Comparison of ENCODE assay signal across 20 cellular contexts in the genomic region with DNA sequence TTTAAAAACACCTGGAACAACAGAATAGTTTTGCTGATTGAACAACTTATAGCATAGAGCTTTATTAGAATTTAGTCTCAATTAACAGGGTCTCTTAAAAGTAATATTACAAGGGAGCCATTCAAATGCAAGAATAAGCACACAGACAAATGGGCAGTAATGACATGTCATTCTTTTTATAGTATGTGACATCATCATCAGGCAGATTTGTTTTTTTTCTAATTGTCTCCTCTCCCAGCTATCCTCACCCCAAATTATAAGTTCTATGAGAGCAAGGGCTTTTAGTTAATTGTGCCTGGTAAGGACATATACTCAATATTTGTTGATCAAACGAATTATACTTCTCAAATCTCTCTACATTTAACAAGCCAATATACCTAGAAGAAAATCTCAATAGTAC. TPM values are rescaled to one million over a fixed set of nuclear protein-coding genes. Genes with fewer than 3 reads are reported as not detected.
DNase-seq lines count a peak whose midpoint lies in the region; ATAC-seq and TF ChIP-seq lines count a peak whose summit lies in the region.
"Had no signal": no experiment of that assay in that cellular context is flagged by ENCODE, and none has a peak within 500 bp of the region (broad histone marks: within the 10 kb centered on the region; RNA-seq: fewer than 3 reads in every experiment).

No MANE protein-coding gene starts in this region.

- H3K36me3 Mint-ChIP-seq in activated naive CD4-positive, alpha-beta T cell treated with anti-CD3 and anti-CD28 coated beads, Interleukin-2, amount 50 U/mL, for 24 hours, result peaks cover 15% of the 10 kb centered on the region
- H3K36me3 Mint-ChIP-seq in activated naive CD4-positive, alpha-beta T cell treated with anti-CD3 and anti-CD28 coated beads for 36 hours (ENCODE audit: low read depth), result peaks cover 45% of the 10 kb centered on the region
- peaks cover 58% of the 10 kb centered on the region for H3K36me3 Mint-ChIP-seq in chondrocyte (ENCODE audit: low read depth)
- peaks cover 5 to 82% (median 6%) of the 10 kb centered on the region in 3 donors for H3K36me3 Mint-ChIP-seq in naive thymus-derived CD8-positive, alpha-beta T cell

- H3K4me1 Mint-ChIP-seq in activated naive CD4-positive, alpha-beta T cell treated with anti-CD3 and anti-CD28 coated beads, Interleukin-2, amount 50 U/mL, for 24 hours, result peaks cover 18% of the 10 kb centered on the region
- H3K4me1 Mint-ChIP-seq in activated naive CD4-positive, alpha-beta T cell treated with anti-CD3 and anti-CD28 coated beads for 36 hours (ENCODE audit: low read depth), result peaks cover 8% of the 10 kb centered on the region
- peaks cover 54% of the 10 kb centered on the region for H3K4me1 Mint-ChIP-seq in chondrocyte (ENCODE audit: low read depth)
- peaks cover 0 to 27% (median 10%) of the 10 kb centered on the region in 4 donors for H3K4me1 Mint-ChIP-seq in naive thymus-derived CD8-positive, alpha-beta T cell

- no peak overlapping the region for H3K4me3 Mint-ChIP-seq in activated naive CD4-positive, alpha-beta T cell treated with anti-CD3 and anti-CD28 coated beads, Interleukin-2, amount 50 U/mL, for 24 hours
- no peak overlapping the region for H3K4me3 Mint-ChIP-seq in activated naive CD4-positive, alpha-beta T cell treated with anti-CD3 and anti-CD28 coated beads for 36 hours
- no peak overlapping the region for H3K4me3 Mint-ChIP-seq in chondrocyte (ENCODE audit: unreplicated experiment)
- H3K4me3 Mint-ChIP-seq in naive thymus-derived CD8-positive, alpha-beta T cell, result no peak overlapping the region
- H3K4me3 Mint-ChIP-seq: CD8-positive, alpha-beta memory T cell had no signal

- H3K27ac Mint-ChIP-seq in activated naive CD4-positive, alpha-beta T cell treated with anti-CD3 and anti-CD28 coated beads, Interleukin-2, amount 50 U/mL, for 24 hours, result peak overlapping the region; percentile 1
- H3K27ac Mint-ChIP-seq in activated naive CD4-positive, alpha-beta T cell treated with anti-CD3 and anti-CD28 coated beads for 36 hours, result no peak overlapping the region
- peak overlapping the region; percentile 50 for H3K27ac Mint-ChIP-seq in chondrocyte (ENCODE audit: unreplicated experiment)
- peak overlapping the region in 3 of 10 donors; percentile 2 to 27 (median 21) for H3K27ac Mint-ChIP-seq in naive thymus-derived CD8-positive, alpha-beta T cell

- ATAC-seq in naive thymus-derived CD8-positive, alpha-beta T cell, result no peak
- no peak for ATAC-seq in HG03108 (IDR thresholded peaks at IDR 0.05; ENCODE audit: unreplicated experiment)

- TF ChIP-seq CTCF in chondrocyte (IDR thresholded peaks at IDR 0.05), result no peak

- intact Hi-C loops in activated naive CD4-positive, alpha-beta T cell treated with anti-CD3 and anti-CD28 coated beads for 36 hours (cut with micrococcal nuclease), result no loop called here

- POLR2A ChIA-PET in naive thymus-derived CD8-positive, alpha-beta T cell (lab: Charles Lee), result no interaction called here

- H3K9me3 Mint-ChIP-seq in activated naive CD4-positive, alpha-beta T cell treated with anti-CD3 and anti-CD28 coated beads, Interleukin-2, amount 50 U/mL, for 24 hours, result no peaks in the 10 kb centered on the region
- H3K9me3 Mint-ChIP-seq in activated naive CD4-positive, alpha-beta T cell treated with anti-CD3 and anti-CD28 coated beads for 36 hours, result no peaks in the 10 kb centered on the region
- H3K9me3 Mint-ChIP-seq in chondrocyte (ENCODE audit: low read depth), result no peaks in the 10 kb centered on the region
- no peaks in the 10 kb centered on the region for H3K9me3 Mint-ChIP-seq in naive thymus-derived CD8-positive, alpha-beta T cell
- H3K9me3 Mint-ChIP-seq: CD8-positive, alpha-beta memory T cell had no signal

- no peak for DNase-seq in activated naive CD4-positive, alpha-beta T cell treated with anti-CD3 and anti-CD28 coated beads for 36 hours
- DNase-seq in chondrocyte (ENCODE audit: low spot score), result no peak
- DNase-seq in myocyte (ENCODE audit: low read depth), result peak; percentile 56
- DNase-seq in naive thymus-derived CD8-positive, alpha-beta T cell, result no peak
- no peak for DNase-seq in NCI-H1105 treated with DMSO at 0.1 percent for 48 hours (lab: John Stamatoyannopoulos, UW)
- no peak for DNase-seq in NCI-H128 (lab: John Stamatoyannopoulos, UW; ENCODE audit: unreplicated experiment)
- DNase-seq: 8988T; Calu3; CD8-positive, alpha-beta memory T cell; DMS153; NCI-H1105; NCI-H1694; NCI-H2081; NCI-H2171; NCI-H345; NCI-H524; NCI-H774; SJCRH30 had no signal

- CTCF ChIA-PET in activated naive CD4-positive, alpha-beta T cell treated with anti-CD3 and anti-CD28 coated beads for 36 hours (lab: Charles Lee), result no interaction called here

- H3K27me3 Mint-ChIP-seq in activated naive CD4-positive, alpha-beta T cell treated with anti-CD3 and anti-CD28 coated beads, Interleukin-2, amount 50 U/mL, for 24 hours, result no peaks in the 10 kb centered on the region
- H3K27me3 Mint-ChIP-seq in activated naive CD4-positive, alpha-beta T cell treated with anti-CD3 and anti-CD28 coated beads for 36 hours (ENCODE audit: low read depth), result no peaks in the 10 kb centered on the region
- no peaks in the 10 kb centered on the region for H3K27me3 Mint-ChIP-seq in chondrocyte (ENCODE audit: low read depth)
- no peaks in the 10 kb centered on the region for H3K27me3 Mint-ChIP-seq in naive thymus-derived CD8-positive, alpha-beta T cell
- H3K27me3 Mint-ChIP-seq: CD8-positive, alpha-beta memory T cell had no signal

RNA-seq across cellular contexts. Expression of gene PGM3, which starts 11.0 kb away (rescaled TPM):
- total RNA-seq in activated naive CD4-positive, alpha-beta T cell treated with anti-CD3 and anti-CD28 coated beads for 36 hours, result 10 to 100 TPM; 17.0 to 19.8 TPM
- total RNA-seq in chondrocyte (130 to 159 TPM (median 135 TPM) in 3 replicates), myocyte (22.7 and 22.8 TPM in 2 replicates)
- 37.6 TPM for polyA plus RNA-seq in myocyte (2012)
- 10 to 100 TPM; 30.7 to 31.7 TPM for total RNA-seq in naive thymus-derived CD8-positive, alpha-beta T cell
- polyA plus RNA-seq in naive thymus-derived CD8-positive, alpha-beta T cell, result 1 to 10 TPM; 5.4 to 8.4 (median 6.7) TPM

RNA-seq across cellular contexts. Expression of gene RWDD2A, which starts 11.0 kb away (rescaled TPM):
- total RNA-seq in activated naive CD4-positive, alpha-beta T cell treated with anti-CD3 and anti-CD28 coated beads for 36 hours, result 1 to 10 TPM; 1.4 TPM
- 6.4 to 7.8 TPM (median 6.5 TPM) in 3 replicates for total RNA-seq in chondrocyte
- 4.3 and 4.8 TPM in 2 replicates for total RNA-seq in myocyte
- polyA plus RNA-seq in myocyte (2012), result 6.3 TPM
- 1 to 10 TPM; 5.1 to 6.1 TPM for total RNA-seq in naive thymus-derived CD8-positive, alpha-beta T cell
- 1 to 10 TPM; 2.0 to 3.5 (median 2.5) TPM for polyA plus RNA-seq in naive thymus-derived CD8-positive, alpha-beta T cell
